ENCODE assay signal across 12 cellular contexts in the genomic region with DNA sequence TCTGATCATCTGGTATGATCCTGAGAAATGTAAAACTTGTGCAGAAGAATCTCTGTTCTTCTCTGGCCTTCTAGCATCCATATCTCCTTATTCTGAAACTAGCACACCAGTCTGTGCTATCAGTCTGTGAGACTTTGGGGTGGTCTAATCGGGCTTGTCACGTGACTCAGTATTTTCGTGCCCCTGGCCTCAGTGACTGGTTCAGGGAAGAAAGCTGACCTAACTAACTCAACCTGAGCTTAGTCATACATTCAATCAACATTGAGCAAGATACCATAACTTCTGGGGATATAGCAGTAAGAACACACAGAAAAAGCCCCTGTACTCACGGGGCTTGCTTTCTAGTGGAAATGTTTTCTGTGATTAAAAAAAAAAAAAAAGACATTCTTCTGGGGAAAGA.
"Had no signal": no experiment of that assay in that cellular context is flagged by ENCODE, and none has a peak within 500 bp of the region (broad histone marks: within the 10 kb centered on the region; RNA-seq: fewer than 3 reads in every experiment).

No MANE protein-coding gene starts in this region.

- H3K4me1 ChIP-seq: neural progenitor cell, pancreas had no signal

- H3K27ac Mint-ChIP-seq: activated naive CD4-positive, alpha-beta T cell treated with anti-CD3 and anti-CD28 coated beads, Interleukin-2, amount 50 U/mL, for 24 hours; activated T-cell treated with anti-CD3 and anti-CD28 coated beads, Interleukin-2, amount 50 U/mL, for 24 hours; mesothelial cell of epicardium; neural progenitor cell had no signal

- H3K9me3 Mint-ChIP-seq: neural progenitor cell had no signal

- H3K4me3 Mint-ChIP-seq: activated naive CD4-positive, alpha-beta T cell treated with anti-CD3 and anti-CD28 coated beads, Interleukin-2, amount 50 U/mL, for 24 hours; activated T-cell treated with anti-CD3 and anti-CD28 coated beads, Interleukin-2, amount 50 U/mL, for 24 hours; mesothelial cell of epicardium; neural progenitor cell had no signal

- ATAC-seq: pancreas had no signal

- H3K27me3 ChIP-seq: neural progenitor cell, pancreas had no signal

- DNase-seq: activated effector memory CD4-positive, alpha-beta T cell treated with Interleukin-2 at 50 U/mL for 16 hours; activated T-cell treated with anti-CD3 and anti-CD28 coated beads, Interleukin-2, amount 50 U/mL, for 24 hours; effector CD4-positive, alpha-beta T cell; hippocampal formation; kidney glomerular epithelial cell; pancreas; stimulated activated CD4-positive, alpha-beta T cell treated with anti-CD3 and anti-CD28 coated beads, Interleukin-4, amount 100 ng/mL, for 4 hours had no signal

- H3K9me3 ChIP-seq: pancreas had no signal

- H3K4me1 Mint-ChIP-seq: activated naive CD4-positive, alpha-beta T cell treated with anti-CD3 and anti-CD28 coated beads, Interleukin-2, amount 50 U/mL, for 24 hours; mesothelial cell of epicardium; neural progenitor cell had no signal

- H3K36me3 Mint-ChIP-seq: activated naive CD4-positive, alpha-beta T cell treated with anti-CD3 and anti-CD28 coated beads, Interleukin-2, amount 50 U/mL, for 24 hours; mesothelial cell of epicardium; neural progenitor cell had no signal

- H3K9ac ChIP-seq: neural progenitor cell had no signal

- H3K4me3 ChIP-seq: coronary artery, neural progenitor cell, pancreas, skin epidermis had no signal

- H3K27me3 Mint-ChIP-seq: activated naive CD4-positive, alpha-beta T cell treated with anti-CD3 and anti-CD28 coated beads, Interleukin-2, amount 50 U/mL, for 24 hours; activated T-cell treated with anti-CD3 and anti-CD28 coated beads, Interleukin-2, amount 50 U/mL, for 24 hours had no signal

- H3K36me3 ChIP-seq: neural progenitor cell, pancreas had no signal
